In the genomic region with DNA sequence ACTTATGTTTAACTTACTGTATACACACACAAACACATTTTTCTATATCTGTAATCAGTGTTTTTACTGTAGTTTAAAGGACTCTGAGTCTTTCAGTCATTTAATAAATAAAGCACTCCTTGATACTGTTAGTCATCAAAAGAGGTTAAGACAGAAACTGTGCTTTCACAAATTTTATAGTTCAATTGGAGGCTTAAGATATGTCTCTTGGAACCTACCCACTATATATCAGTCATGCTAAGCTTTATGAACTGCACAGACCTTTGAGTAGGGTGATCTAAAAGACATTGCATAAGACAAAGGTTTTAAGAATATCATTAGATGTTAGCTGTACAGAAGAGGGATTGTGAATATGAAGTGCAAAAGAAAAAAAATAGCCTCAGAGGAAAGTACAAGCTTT, we compare ENCODE assay signal across 1 cellular context.
TF ChIP-seq lines count a peak whose summit lies in the region.

No MANE protein-coding gene starts in this region.

TF ChIP-seq in GM12878, 131 proteins besides CTCF, POLR2A, EP300 and RAD21:
- TF ChIP-seq FOXM1 (IDR thresholded peaks at IDR 0.05; ENCODE audit: low read depth, low read length): no peak
- no peak for TF ChIP-seq PML (IDR thresholded peaks at IDR 0.05; ENCODE audit: low read length)
- no peak for TF ChIP-seq RCOR1 (conservative IDR thresholded peaks at IDR 0.05; ENCODE audit: low read depth, low read length)
- TF ChIP-seq SPI1 (IDR thresholded peaks at IDR 0.05; ENCODE audit: borderline replicate concordance, insufficient read depth, low read depth, low read length): no peak
- TF ChIP-seq, protein P1, sequence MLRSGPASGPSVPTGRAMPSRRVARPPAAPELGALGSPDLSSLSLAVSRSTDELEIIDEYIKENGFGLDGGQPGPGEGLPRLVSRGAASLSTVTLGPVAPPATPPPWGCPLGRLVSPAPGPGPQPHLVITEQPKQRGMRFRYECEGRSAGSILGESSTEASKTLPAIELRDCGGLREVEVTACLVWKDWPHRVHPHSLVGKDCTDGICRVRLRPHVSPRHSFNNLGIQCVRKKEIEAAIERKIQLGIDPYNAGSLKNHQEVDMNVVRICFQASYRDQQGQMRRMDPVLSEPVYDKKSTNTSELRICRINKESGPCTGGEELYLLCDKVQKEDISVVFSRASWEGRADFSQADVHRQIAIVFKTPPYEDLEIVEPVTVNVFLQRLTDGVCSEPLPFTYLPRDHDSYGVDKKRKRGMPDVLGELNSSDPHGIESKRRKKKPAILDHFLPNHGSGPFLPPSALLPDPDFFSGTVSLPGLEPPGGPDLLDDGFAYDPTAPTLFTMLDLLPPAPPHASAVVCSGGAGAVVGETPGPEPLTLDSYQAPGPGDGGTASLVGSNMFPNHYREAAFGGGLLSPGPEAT (IDR thresholded peaks at IDR 0.05; ENCODE audit: low read depth): no peak
- TF ChIP-seq HDAC2 (IDR thresholded peaks at IDR 0.05): no peak
- TF ChIP-seq EGR1 (IDR thresholded peaks at IDR 0.05; ENCODE audit: borderline replicate concordance in 1 of 2, low read depth in 2 of 2, low read length in 2 of 2): no peak
- TF ChIP-seq CBX5 (IDR thresholded peaks at IDR 0.05; ENCODE audit: low read depth): no peak
- no peak for TF ChIP-seq NFXL1 (IDR thresholded peaks at IDR 0.05; ENCODE audit: borderline replicate concordance)
- TF ChIP-seq RELA (IDR thresholded peaks at IDR 0.05; ENCODE audit: borderline replicate concordance, partially characterized antibody): no peak
- no peak for TF ChIP-seq SMARCA5 (IDR thresholded peaks at IDR 0.05)
- TF ChIP-seq, protein P2, sequence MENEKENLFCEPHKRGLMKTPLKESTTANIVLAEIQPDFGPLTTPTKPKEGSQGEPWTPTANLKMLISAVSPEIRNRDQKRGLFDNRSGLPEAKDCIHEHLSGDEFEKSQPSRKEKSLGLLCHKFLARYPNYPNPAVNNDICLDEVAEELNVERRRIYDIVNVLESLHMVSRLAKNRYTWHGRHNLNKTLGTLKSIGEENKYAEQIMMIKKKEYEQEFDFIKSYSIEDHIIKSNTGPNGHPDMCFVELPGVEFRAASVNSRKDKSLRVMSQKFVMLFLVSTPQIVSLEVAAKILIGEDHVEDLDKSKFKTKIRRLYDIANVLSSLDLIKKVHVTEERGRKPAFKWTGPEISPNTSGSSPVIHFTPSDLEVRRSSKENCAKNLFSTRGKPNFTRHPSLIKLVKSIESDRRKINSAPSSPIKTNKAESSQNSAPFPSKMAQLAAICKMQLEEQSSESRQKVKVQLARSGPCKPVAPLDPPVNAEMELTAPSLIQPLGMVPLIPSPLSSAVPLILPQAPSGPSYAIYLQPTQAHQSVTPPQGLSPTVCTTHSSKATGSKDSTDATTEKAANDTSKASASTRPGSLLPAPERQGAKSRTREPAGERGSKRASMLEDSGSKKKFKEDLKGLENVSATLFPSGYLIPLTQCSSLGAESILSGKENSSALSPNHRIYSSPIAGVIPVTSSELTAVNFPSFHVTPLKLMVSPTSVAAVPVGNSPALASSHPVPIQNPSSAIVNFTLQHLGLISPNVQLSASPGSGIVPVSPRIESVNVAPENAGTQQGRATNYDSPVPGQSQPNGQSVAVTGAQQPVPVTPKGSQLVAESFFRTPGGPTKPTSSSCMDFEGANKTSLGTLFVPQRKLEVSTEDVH (IDR thresholded peaks at IDR 0.05; ENCODE audit: low read depth, partially characterized antibody): no peak
- TF ChIP-seq ASH2L (IDR thresholded peaks at IDR 0.05; ENCODE audit: borderline replicate concordance, low read depth): no peak
- no peak for TF ChIP-seq ATF7 (IDR thresholded peaks at IDR 0.05; ENCODE audit: low read depth)
- no peak for TF ChIP-seq FOXK2 (IDR thresholded peaks at IDR 0.05)
- no peak for TF ChIP-seq STAT3 (IDR thresholded peaks at IDR 0.05; ENCODE audit: low read depth, low read length)
- no peak for TF ChIP-seq HCFC1 (IDR thresholded peaks at IDR 0.05; ENCODE audit: low read length)
- TF ChIP-seq ZNF622 (IDR thresholded peaks at IDR 0.05): no peak
- no peak for TF ChIP-seq POLR2AphosphoS5 (IDR thresholded peaks at IDR 0.05; ENCODE audit: low read length)
